Comparison of ENCODE assay signal across 8 cellular contexts in genomic region chr15:96331942-96332853, GRCh38. TPM values are rescaled to one million over a fixed set of nuclear protein-coding genes. Genes with fewer than 3 reads are reported as not detected.
DNase-seq lines count a peak whose midpoint lies in the region; ATAC-seq and TF ChIP-seq lines count a peak whose summit lies in the region.

No MANE protein-coding gene starts in this region.

- TF ChIP-seq CTCF in right atrium auricular region (IDR thresholded peaks at IDR 0.05) = no peak

- DNase-seq in ACHN (peak; percentile 44), HEK293T (ENCODE audit: extremely low spot score) (no peak), right atrium auricular region (ENCODE audit: low spot score) (no peak)
- no peak for DNase-seq in activated CD8-positive, alpha-beta T cell treated with anti-CD3 and anti-CD28 coated beads, Interleukin-2, amount 10 ng/mL, durations not matched to agents 7 days and 5 days
- DNase-seq in effector memory CD4-positive, alpha-beta T cell = no peak

- POLR2A ChIA-PET in HEK293T (lab: Yijun Ruan, JAX) = interaction anchor here (1.0 to 3.4 kb wide), 3 partner anchors 9 to 356 kb away, joined by 3 to 44 read pairs (median 8); no protein-coding TSS in a partner anchor
- POLR2A ChIA-PET in activated CD8-positive, alpha-beta T cell treated with anti-CD3 and anti-CD28 coated beads, Interleukin-2, amount 10 ng/mL, durations not matched to agents 7 days and 5 days (lab: Charles Lee) = no interaction called here

- CTCF ChIA-PET in HEK293T (lab: Yijun Ruan, JAX) = interaction anchor here (0.5 to 0.9 kb wide), 4 partner anchors 8 to 1846 kb away, joined by 3 to 7 read pairs (median 3); no protein-coding TSS in a partner anchor
- CTCF ChIA-PET in activated CD8-positive, alpha-beta T cell treated with anti-CD3 and anti-CD28 coated beads, Interleukin-2, amount 10 ng/mL, durations not matched to agents 7 days and 5 days (lab: Charles Lee) = no interaction called here

- no peak for ATAC-seq in activated CD8-positive, alpha-beta T cell treated with anti-CD3 and anti-CD28 coated beads, Interleukin-2, amount 10 ng/mL, durations not matched to agents 7 days and 5 days
- ATAC-seq in GM21786 (IDR thresholded peaks at IDR 0.05; ENCODE audit: unreplicated experiment) (no peak), HG02884 (IDR thresholded peaks at IDR 0.05; ENCODE audit: unreplicated experiment) (no peak)

- H3K27ac ChIP-seq in right atrium auricular region (peak overlapping the region; percentile 95 to 97), skin epidermis (peak overlapping the region in 20 of 21 experiments; percentile 47 to 95 (median 82))
- no peak overlapping the region for H3K27ac ChIP-seq in effector memory CD4-positive, alpha-beta T cell (ENCODE audit: insufficient read depth, low read length, poor library complexity, severe bottlenecking)

- H3K4me3 ChIP-seq in right atrium auricular region (peak overlapping the region; percentile 67 to 70), skin epidermis (peak overlapping the region; percentile 35 to 62 (median 48))
- H3K4me3 ChIP-seq in effector memory CD4-positive, alpha-beta T cell (ENCODE audit: insufficient read depth, low read depth, low read length, poor library complexity, severe bottlenecking) = no peak overlapping the region

- H3K4me1 ChIP-seq in right atrium auricular region = peaks cover 0 to 24% of the 10 kb centered on the region in 2 donors
- H3K4me1 ChIP-seq in effector memory CD4-positive, alpha-beta T cell (ENCODE audit: control insufficient read depth, insufficient read depth, low read length, poor library complexity, severe bottlenecking) = peaks cover 4% of the 10 kb centered on the region

- in situ Hi-C loops in ACHN (cut with HindIII; ENCODE audit: low pct_ligation_motif_present, low pct_unique_long_range_greater_than_20kb, low sequenced_read_pairs) = no loop called here

- H3K9me3 ChIP-seq in right atrium auricular region = no peaks in the 10 kb centered on the region
- H3K9me3 ChIP-seq in effector memory CD4-positive, alpha-beta T cell (ENCODE audit: control insufficient read depth, low read length) = no peaks in the 10 kb centered on the region

- H3K4me1 Mint-ChIP-seq in activated CD8-positive, alpha-beta T cell treated with anti-CD3 and anti-CD28 coated beads, Interleukin-2, amount 10 ng/mL, durations not matched to agents 7 days and 5 days (ENCODE audit: low read depth) = peaks cover 13% of the 10 kb centered on the region

- peaks cover 10% of the 10 kb centered on the region for H3K36me3 Mint-ChIP-seq in activated CD8-positive, alpha-beta T cell treated with anti-CD3 and anti-CD28 coated beads, Interleukin-2, amount 10 ng/mL, durations not matched to agents 7 days and 5 days (ENCODE audit: low read depth)

- H3K36me3 ChIP-seq in right atrium auricular region = peaks cover 33% of the 10 kb centered on the region
- no peaks in the 10 kb centered on the region for H3K36me3 ChIP-seq in effector memory CD4-positive, alpha-beta T cell (ENCODE audit: control insufficient read depth, insufficient read depth, low read length)

- no peaks in the 10 kb centered on the region for H3K9me3 Mint-ChIP-seq in activated CD8-positive, alpha-beta T cell treated with anti-CD3 and anti-CD28 coated beads, Interleukin-2, amount 10 ng/mL, durations not matched to agents 7 days and 5 days (ENCODE audit: insufficient read depth)

- peak overlapping the region; percentile 38 for H3K4me3 Mint-ChIP-seq in activated CD8-positive, alpha-beta T cell treated with anti-CD3 and anti-CD28 coated beads, Interleukin-2, amount 10 ng/mL, durations not matched to agents 7 days and 5 days

- peaks cover 77% of the 10 kb centered on the region for H3K27me3 Mint-ChIP-seq in activated CD8-positive, alpha-beta T cell treated with anti-CD3 and anti-CD28 coated beads, Interleukin-2, amount 10 ng/mL, durations not matched to agents 7 days and 5 days (ENCODE audit: low read depth)

- peak overlapping the region; percentile 60 for H3K27ac Mint-ChIP-seq in activated CD8-positive, alpha-beta T cell treated with anti-CD3 and anti-CD28 coated beads, Interleukin-2, amount 10 ng/mL, durations not matched to agents 7 days and 5 days

- H3K27me3 ChIP-seq in right atrium auricular region = no peaks in the 10 kb centered on the region
- H3K27me3 ChIP-seq in effector memory CD4-positive, alpha-beta T cell (replicated peaks; ENCODE audit: control insufficient read depth, insufficient read depth, low read length, poor library complexity, severe bottlenecking) = peaks cover 40% of the 10 kb centered on the region

TF ChIP-seq in HEK293T, 16 proteins besides CTCF, POLR2A, EP300 and RAD21:
- TF ChIP-seq L3MBTL2 (conservative IDR thresholded peaks at IDR 0.05) = peak; percentile 80
- no peak for TF ChIP-seq PKNOX1 (IDR thresholded peaks at IDR 0.05)
- peak; percentile 59 for TF ChIP-seq ARNT (IDR thresholded peaks at IDR 0.05)
TF ChIP-seq in HEK293T: peak in this region for 2.

RNA-seq across cellular contexts. Expression of gene NR2F2, which starts 1.7 kb away (rescaled TPM):
- not detected for total RNA-seq in activated CD8-positive, alpha-beta T cell treated with anti-CD3 and anti-CD28 coated beads, Interleukin-2, amount 10 ng/mL, durations not matched to agents 7 days and 5 days
- 10 to 100 TPM; 25.0 to 26.7 TPM for total RNA-seq in right atrium auricular region

Comparison
In these comparisons a context has a peak if more than half of its experiments do, and no peak if none do; other contexts are left out.
1. RNA of gene NR2F2, which starts 1.7 kb away (total RNA-seq): 25.0 to 26.7 TPM in right atrium auricular region; not detected in activated CD8-positive, alpha-beta T cell treated with anti-CD3 and anti-CD28 coated beads, Interleukin-2, amount 10 ng/mL, durations not matched to agents 7 days and 5 days; every median in the first group is over 10 times any median in the second.